ENCODE assay signal across 8 cellular contexts in genomic region chr12:123250471-123251383, GRCh38. TPM values are rescaled to one million over a fixed set of nuclear protein-coding genes. Genes with fewer than 3 reads are reported as not detected.
A peak's percentile ranks its signal among the peaks of the same experiment; 100 is the strongest.
DNase-seq lines count a peak whose midpoint lies in the region; ATAC-seq and TF ChIP-seq lines count a peak whose summit lies in the region.

No MANE protein-coding gene starts in this region.

- H3K27me3 Mint-ChIP-seq in activated CD4-positive, alpha-beta T cell treated with anti-CD3 and anti-CD28 coated beads for 36 hours = no peaks in the 10 kb centered on the region
- H3K27me3 Mint-ChIP-seq in stimulated activated naive B cell treated with anti-CD40 and anti-IgM and Interleukin-4, amounts not matched to agents 10 μg/mL and 1 μg/mL and 100 μg/mL, for 72 hours = no peaks in the 10 kb centered on the region

- peaks cover 42% of the 10 kb centered on the region for H3K36me3 Mint-ChIP-seq in activated CD4-positive, alpha-beta T cell treated with anti-CD3 and anti-CD28 coated beads for 36 hours (ENCODE audit: low read depth)
- peaks cover 28 to 52% of the 10 kb centered on the region in 2 donors for H3K36me3 Mint-ChIP-seq in stimulated activated naive B cell treated with anti-CD40 and anti-IgM and Interleukin-4, amounts not matched to agents 10 μg/mL and 1 μg/mL and 100 μg/mL, for 72 hours

- intact Hi-C loops in activated CD4-positive, alpha-beta T cell treated with anti-CD3 and anti-CD28 coated beads for 36 hours (cut with DNase I, micrococcal nuclease) = no loop called here
- intact Hi-C loops in esophagus squamous epithelium (cut with DNase I) = no loop called here

- 41 to 56% methylated on average over 5 to 6 of the region's 13 CpGs for WGBS in esophagus squamous epithelium, 2 donors

- peak in 1 of 4 donors; percentile 21 for TF ChIP-seq POLR2A in esophagus squamous epithelium (IDR thresholded peaks at IDR 0.05)

- H3K4me3 ChIP-seq in esophagus squamous epithelium = peak overlapping the region in 1 of 4 donors; percentile 15

- CTCF ChIA-PET in activated CD4-positive, alpha-beta T cell treated with anti-CD3 and anti-CD28 coated beads for 36 hours (lab: Charles Lee) = interaction anchor here (0.6 to 1.4 kb wide), 4 partner anchors 8 to 379 kb away, joined by 3 to 4 read pairs (median 4); no protein-coding TSS in a partner anchor

- H3K27me3 ChIP-seq in esophagus squamous epithelium = no peaks in the 10 kb centered on the region

- DNase-seq in activated CD4-positive, alpha-beta T cell treated with anti-CD3 and anti-CD28 coated beads for 36 hours = peak; percentile 4
- no peak for DNase-seq in activated CD4-positive, alpha-beta T cell treated with anti-CD3 and anti-CD28 coated beads for 48 hours
- DNase-seq in NCI-H82 (lab: John Stamatoyannopoulos, UW) = peak; percentile 98
- DNase-seq in esophagus squamous epithelium (lab: John Stamatoyannopoulos, UW) = no peak
- no peak for DNase-seq in stimulated activated naive B cell treated with anti-CD40 and anti-IgM and Interleukin-4, amounts not matched to agents 10 μg/mL and 1 μg/mL and 100 μg/mL, for 72 hours
- DNase-seq in retina = no peak

- no peak overlapping the region for H3K4me3 Mint-ChIP-seq in activated CD4-positive, alpha-beta T cell treated with anti-CD3 and anti-CD28 coated beads for 36 hours
- H3K4me3 Mint-ChIP-seq in stimulated activated naive B cell treated with anti-CD40 and anti-IgM and Interleukin-4, amounts not matched to agents 10 μg/mL and 1 μg/mL and 100 μg/mL, for 72 hours = no peak overlapping the region

- H3K4me1 ChIP-seq in esophagus squamous epithelium = peaks cover 25 to 62% (median 33%) of the 10 kb centered on the region in 3 donors

- H3K4me1 Mint-ChIP-seq in activated CD4-positive, alpha-beta T cell treated with anti-CD3 and anti-CD28 coated beads for 36 hours = peaks cover 63% of the 10 kb centered on the region
- H3K4me1 Mint-ChIP-seq in stimulated activated naive B cell treated with anti-CD40 and anti-IgM and Interleukin-4, amounts not matched to agents 10 μg/mL and 1 μg/mL and 100 μg/mL, for 72 hours = peaks cover 33 to 45% of the 10 kb centered on the region in 2 donors

- peak overlapping the region; percentile 78 to 89 (median 85) for H3K27ac ChIP-seq in esophagus squamous epithelium

- peak overlapping the region; percentile 72 for H3K27ac Mint-ChIP-seq in activated CD4-positive, alpha-beta T cell treated with anti-CD3 and anti-CD28 coated beads for 36 hours
- H3K27ac Mint-ChIP-seq in stimulated activated naive B cell treated with anti-CD40 and anti-IgM and Interleukin-4, amounts not matched to agents 10 μg/mL and 1 μg/mL and 100 μg/mL, for 72 hours = peak overlapping the region; percentile 71

- H3K9me3 Mint-ChIP-seq in activated CD4-positive, alpha-beta T cell treated with anti-CD3 and anti-CD28 coated beads for 36 hours (ENCODE audit: low read depth) = no peaks in the 10 kb centered on the region
- no peaks in the 10 kb centered on the region for H3K9me3 Mint-ChIP-seq in stimulated activated naive B cell treated with anti-CD40 and anti-IgM and Interleukin-4, amounts not matched to agents 10 μg/mL and 1 μg/mL and 100 μg/mL, for 72 hours

- peaks cover 6 to 42% (median 8%) of the 10 kb centered on the region in 3 donors for H3K36me3 ChIP-seq in esophagus squamous epithelium

- POLR2A ChIA-PET in activated CD4-positive, alpha-beta T cell treated with anti-CD3 and anti-CD28 coated beads for 36 hours (lab: Charles Lee) = interaction anchor here (0.6 kb wide), 1 partner anchor 13 kb away, joined by 3 read pairs; no protein-coding TSS in a partner anchor

- no peak for ATAC-seq in activated CD4-positive, alpha-beta T cell treated with anti-CD3 and anti-CD28 coated beads for 36 hours
- ATAC-seq in stimulated activated naive B cell treated with anti-CD40 and anti-IgM and Interleukin-4, amounts not matched to agents 10 μg/mL and 1 μg/mL and 100 μg/mL, for 72 hours (replicated peaks) = no peak
- no peak for ATAC-seq in HG03457 (IDR thresholded peaks at IDR 0.05; ENCODE audit: unreplicated experiment)
- no peak for ATAC-seq in GM18511 (IDR thresholded peaks at IDR 0.05; ENCODE audit: unreplicated experiment)

- no peak for TF ChIP-seq CTCF in esophagus squamous epithelium (IDR thresholded peaks at IDR 0.05)

- H3K9me3 ChIP-seq in esophagus squamous epithelium = no peaks in the 10 kb centered on the region

RNA-seq across cellular contexts. Expression of gene MTRFR, which starts 17.5 kb away (rescaled TPM):
- total RNA-seq in activated CD4-positive, alpha-beta T cell treated with anti-CD3 and anti-CD28 coated beads for 36 hours = 10 to 100 TPM; 31.1 to 34.7 TPM
- total RNA-seq in esophagus squamous epithelium = 10 to 100 TPM in 1 of 4 donors, 1 to 10 TPM in 3; 5.3 to 11.4 (median 7.2) TPM

RNA-seq across cellular contexts. Expression of gene MPHOSPH9, which starts 17.8 kb away (rescaled TPM):
- 100 to 1,000 TPM in 1 of 2 experiments, 10 to 100 TPM in 1; 94.0 to 128 TPM for total RNA-seq in activated CD4-positive, alpha-beta T cell treated with anti-CD3 and anti-CD28 coated beads for 36 hours
- 10 to 100 TPM; 17.0 to 43.8 (median 22.1) TPM for total RNA-seq in esophagus squamous epithelium

RNA-seq across cellular contexts. Expression of gene CDK2AP1, which starts 20.9 kb away (rescaled TPM):
- 10 to 100 TPM; 69.3 to 77.6 TPM for total RNA-seq in activated CD4-positive, alpha-beta T cell treated with anti-CD3 and anti-CD28 coated beads for 36 hours
- 100 to 1,000 TPM in 3 of 4 donors, 10 to 100 TPM in 1; 82.0 to 174 (median 116) TPM for total RNA-seq in esophagus squamous epithelium

Comparison
In these comparisons a context has a peak if more than half of its experiments do, and no peak if none do; other contexts are left out.
1. DNase-seq: peak in activated CD4-positive, alpha-beta T cell treated with anti-CD3 and anti-CD28 coated beads for 36 hours (single experiment) and NCI-H82 (single experiment); none in activated CD4-positive, alpha-beta T cell treated with anti-CD3 and anti-CD28 coated beads for 48 hours (single experiment), esophagus squamous epithelium (single experiment), stimulated activated naive B cell treated with anti-CD40 and anti-IgM and Interleukin-4, amounts not matched to agents 10 μg/mL and 1 μg/mL and 100 μg/mL, for 72 hours (single experiment) and retina (single experiment).